Comparison of ENCODE assay signal across 1 cellular context in genomic region chr2:10285578-10286198, GRCh38.
TF ChIP-seq lines count a peak whose summit lies in the region.

No MANE protein-coding gene starts in this region.

TF ChIP-seq in HepG2, 621 proteins besides CTCF, POLR2A, EP300 and RAD21 (continued from another document and continues in another):
- TF ChIP-seq PRDM10 (CRISPR knock-in tag; IDR thresholded peaks at IDR 0.05; ENCODE audit: low read depth) (no peak), KDM5B (CRISPR knock-in tag; IDR thresholded peaks at IDR 0.05; ENCODE audit: borderline replicate concordance) (peak; percentile 37; the same call in 1 of the 2 replicates), ZNF557 (CRISPR knock-in tag; IDR thresholded peaks at IDR 0.05) (no peak), AGO2 (optimal IDR thresholded peaks at IDR 0.05; ENCODE audit: low read depth, low read length) (peak; percentile 69), REST (IDR thresholded peaks at IDR 0.05; ENCODE audit: borderline replicate concordance in 1 of 2, low read depth in 1 of 2, low read length in 2 of 2) (no peak), XRCC5 (optimal IDR thresholded peaks at IDR 0.05; ENCODE audit: low read length) (peak; percentile 91), KLF11 (CRISPR knock-in tag; IDR thresholded peaks at IDR 0.05) (no peak), BRCA1 (CRISPR knock-in tag; IDR thresholded peaks at IDR 0.05) (no peak), ZNF850 (CRISPR knock-in tag; conservative IDR thresholded peaks at IDR 0.05) (no peak), GLMP (CRISPR knock-in tag; IDR thresholded peaks at IDR 0.05; ENCODE audit: borderline replicate concordance) (no peak), ZFP36L1 (CRISPR knock-in tag; IDR thresholded peaks at IDR 0.05) (0 out of 2 replicates have a peak, but pooled peaks have one; percentile 43), KMT2A (CRISPR knock-in tag; IDR thresholded peaks at IDR 0.05) (no peak), MTF2 (CRISPR knock-in tag; IDR thresholded peaks at IDR 0.05; ENCODE audit: borderline replicate concordance) (no peak), PHF5A (CRISPR knock-in tag; IDR thresholded peaks at IDR 0.05; ENCODE audit: low read depth, unreplicated experiment) (no peak), TCF7 (IDR thresholded peaks at IDR 0.05; ENCODE audit: low read depth) (no peak), ZGPAT (CRISPR knock-in tag; IDR thresholded peaks at IDR 0.05) (peak; percentile 71; the same call in 1 of the 2 replicates), CBX2 (IDR thresholded peaks at IDR 0.05; ENCODE audit: low read depth, low read length) (no peak), CBX2 (CRISPR knock-in tag; IDR thresholded peaks at IDR 0.05; ENCODE audit: low read depth) (no peak), MZF1 (CRISPR knock-in tag; IDR thresholded peaks at IDR 0.05; ENCODE audit: borderline replicate concordance) (no peak), TFE3 (CRISPR knock-in tag; IDR thresholded peaks at IDR 0.05) (peak; percentile 82; the same call in 1 of the 2 replicates), ZNF556 (CRISPR knock-in tag; IDR thresholded peaks at IDR 0.05; ENCODE audit: borderline replicate concordance) (0 out of 2 replicates have a peak, but pooled peaks have one; percentile 13), KAT7 (CRISPR knock-in tag; IDR thresholded peaks at IDR 0.05; ENCODE audit: borderline replicate concordance) (0 out of 2 replicates have a peak, but pooled peaks have one; percentile 27), U2AF1 (optimal IDR thresholded peaks at IDR 0.05; ENCODE audit: low read depth, low read length) (no peak), SP1 (IDR thresholded peaks at IDR 0.05) (no peak), SP1 (CRISPR knock-in tag; IDR thresholded peaks at IDR 0.05) (peak; percentile 80), MBD4 (IDR thresholded peaks at IDR 0.05; ENCODE audit: borderline replicate concordance, low read length) (no peak), ZNF768 (CRISPR knock-in tag; IDR thresholded peaks at IDR 0.05) (peak; percentile 82; the same call in 1 of the 2 replicates), CREB1 (IDR thresholded peaks at IDR 0.05) (no peak), CREB1 (CRISPR knock-in tag; IDR thresholded peaks at IDR 0.05) (no peak), ZNF746 (CRISPR knock-in tag; IDR thresholded peaks at IDR 0.05) (0 out of 2 replicates have a peak, but pooled peaks have one; percentile 67), ZNF260 (CRISPR knock-in tag; IDR thresholded peaks at IDR 0.05; ENCODE audit: borderline replicate concordance, low read depth) (no peak), TCF12 (IDR thresholded peaks at IDR 0.05) (no peak), TCF12 (CRISPR knock-in tag; IDR thresholded peaks at IDR 0.05) (no peak), ZNF687 (CRISPR knock-in tag; IDR thresholded peaks at IDR 0.05) (peak; percentile 99), CREB3 (CRISPR knock-in tag; IDR thresholded peaks at IDR 0.05) (no peak), SMARCC2 (IDR thresholded peaks at IDR 0.05) (no peak), ZNF350 (CRISPR knock-in tag; IDR thresholded peaks at IDR 0.05; ENCODE audit: borderline replicate concordance, low read depth) (no peak), AKAP8 (CRISPR knock-in tag; IDR thresholded peaks at IDR 0.05) (peak; percentile 75; the same call in 1 of the 2 replicates), ZNF432 (CRISPR knock-in tag; IDR thresholded peaks at IDR 0.05; ENCODE audit: borderline replicate concordance) (no peak), EHMT2 (IDR thresholded peaks at IDR 0.05; ENCODE audit: borderline replicate concordance, low read depth, low read length) (no peak), ZNF720 (CRISPR knock-in tag; IDR thresholded peaks at IDR 0.05) (peak; percentile 92; the same call in 1 of the 2 replicates), IRX3 (CRISPR knock-in tag; IDR thresholded peaks at IDR 0.05; ENCODE audit: borderline replicate concordance, low read depth) (0 out of 2 replicates have a peak, but pooled peaks have one; percentile 35), IKZF5 (CRISPR knock-in tag; IDR thresholded peaks at IDR 0.05) (peak; percentile 51; the same call in 1 of the 2 replicates), SALL1 (CRISPR knock-in tag; IDR thresholded peaks at IDR 0.05) (peak; percentile 80), FOXA3 (CRISPR knock-in tag; IDR thresholded peaks at IDR 0.05) (peak; percentile 65; the same call in 1 of the 2 replicates), RFX5 (IDR thresholded peaks at IDR 0.05; ENCODE audit: low read depth, low read length) (no peak), ETS1 (CRISPR knock-in tag; IDR thresholded peaks at IDR 0.05) (no peak)
